In the genomic region with DNA sequence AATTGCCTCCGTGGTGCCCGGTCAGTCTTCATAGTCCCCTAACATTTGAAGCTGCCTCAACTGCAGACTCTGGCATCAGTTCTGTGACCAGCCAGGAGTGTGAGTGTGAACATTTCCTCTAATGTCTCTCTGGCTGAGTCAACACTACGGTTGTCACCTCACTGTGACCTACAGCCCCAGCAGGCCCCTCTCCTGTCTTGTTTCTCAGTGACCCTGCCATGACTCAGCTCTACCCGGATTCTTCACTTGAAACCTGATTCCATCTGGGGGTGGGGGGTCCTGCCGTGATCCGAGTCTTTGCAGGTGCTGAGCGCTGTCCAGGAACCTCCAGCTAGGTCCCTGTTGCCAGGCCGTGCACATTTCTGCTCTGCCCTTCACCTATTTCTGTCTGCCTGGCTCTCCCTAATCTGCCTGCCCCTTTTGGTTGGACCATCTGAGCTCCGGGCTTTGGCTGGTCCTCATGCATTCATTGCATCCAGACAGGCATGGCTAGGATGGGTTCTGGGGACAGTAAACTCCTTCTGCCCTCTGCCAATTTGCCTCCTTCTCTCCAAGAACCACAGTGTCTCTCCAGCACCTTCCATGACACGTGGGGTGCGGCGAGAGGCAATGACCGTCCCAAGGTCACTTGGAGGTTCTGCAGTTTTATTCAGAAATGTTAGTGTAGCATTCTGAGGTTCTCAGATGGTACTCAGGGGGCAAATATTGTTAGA, we compare ENCODE assay signal across 12 cellular contexts. TPM values are rescaled to one million over a fixed set of nuclear protein-coding genes. Genes with fewer than 3 reads are reported as not detected.
DNase-seq lines count a peak whose midpoint lies in the region; ATAC-seq, FAIRE-seq and TF ChIP-seq lines count a peak whose summit lies in the region.
"Had no signal": no experiment of that assay in that cellular context is flagged by ENCODE, and none has a peak within 500 bp of the region (broad histone marks: within the 10 kb centered on the region; RNA-seq: fewer than 3 reads in every experiment).

No MANE protein-coding gene starts in this region.

- 0 out of 2 replicates have a peak overlapping the region, but pooled peaks have one; percentile 10 for H3K4me3 ChIP-seq in HUES6 (ENCODE audit: low read depth, low read length)

- H3K4me1 Mint-ChIP-seq in mesothelial cell of epicardium: peaks cover 52% of the 10 kb centered on the region

- peaks cover 11% of the 10 kb centered on the region for H3K9me3 Mint-ChIP-seq in mesothelial cell of epicardium
- H3K9me3 Mint-ChIP-seq: T-helper 1 cell treated with Interleukin-12 subunit alpha and Interleukin-12 subunit beta and Interleukin-4 antibody, amounts not matched to agents 30 μg/mL and 1 μg/mL, for 36 hours had no signal

- peaks cover 4% of the 10 kb centered on the region for H3K36me3 Mint-ChIP-seq in mesothelial cell of epicardium

- no peaks in the 10 kb centered on the region for H3K27me3 ChIP-seq in HUES6 (ENCODE audit: control insufficient read depth, insufficient read depth, low read length)

- H3K36me3 ChIP-seq in HUES6 (ENCODE audit: control insufficient read depth, insufficient read depth, low read length): no peaks in the 10 kb centered on the region

- H3K9ac ChIP-seq in HUES6 (ENCODE audit: low read length): no peak overlapping the region

- H3K9me3 ChIP-seq in HUES6 (ENCODE audit: control insufficient read depth, insufficient read depth, low read depth, low read length): peaks cover 8% of the 10 kb centered on the region

- no peaks in the 10 kb centered on the region for H3K27me3 Mint-ChIP-seq in mesothelial cell of epicardium (ENCODE audit: low read depth)

- peak overlapping the region; percentile 4 for H3K4me3 Mint-ChIP-seq in mesothelial cell of epicardium
- H3K4me3 Mint-ChIP-seq: T-helper 1 cell treated with Interleukin-12 subunit alpha and Interleukin-12 subunit beta and Interleukin-4 antibody, amounts not matched to agents 30 μg/mL and 1 μg/mL, for 36 hours had no signal

- no peak overlapping the region for H3K27ac ChIP-seq in HUES6 (ENCODE audit: low read depth, low read length)

- TF ChIP-seq CTCF in mesothelial cell of epicardium (IDR thresholded peaks at IDR 0.05; ENCODE audit: unreplicated experiment): no peak

- peaks cover 39% of the 10 kb centered on the region for H3K4me1 ChIP-seq in HUES6 (ENCODE audit: control insufficient read depth, insufficient read depth, low read length)

- ATAC-seq in GM18870 (IDR thresholded peaks at IDR 0.05; ENCODE audit: unreplicated experiment): no peak

- DNase-seq in EL (peak; percentile 45), astrocyte of the hippocampus (ENCODE audit: low read depth, low spot score) (peak; percentile 54), mesothelial cell of epicardium (ENCODE audit: low spot score in 2 of 2, unreplicated experiment in 2 of 2) (no peak), frontal cortex (ENCODE audit: low spot score in 2 of 2) (no peak), GDM1 (lab: John Stamatoyannopoulos, UW) (no peak), NCI-H1694 (lab: John Stamatoyannopoulos, UW) (no peak)
- DNase-seq: activated CD4-positive, alpha-beta T cell treated with anti-CD3 and anti-CD28 coated beads, Interleukin-2, amount 50 U/mL, for 48 hours; NCI-H2081 had no signal

- peak overlapping the region; percentile 96 for H3K27ac Mint-ChIP-seq in mesothelial cell of epicardium
- H3K27ac Mint-ChIP-seq: T-helper 1 cell treated with Interleukin-12 subunit alpha and Interleukin-12 subunit beta and Interleukin-4 antibody, amounts not matched to agents 30 μg/mL and 1 μg/mL, for 36 hours had no signal

- FAIRE-seq in frontal cortex (lab: Jason Lieb, UNC): no peak

RNA-seq across cellular contexts. Expression of gene STC2, which starts 24.2 kb away (rescaled TPM):
- total RNA-seq in mesothelial cell of epicardium (24.8 to 26.9 TPM (median 26.0 TPM) in 3 replicates), frontal cortex (0.82 TPM)
- total RNA-seq: HT-29 had no signal

Comparison
In these comparisons a context has a peak if more than half of its experiments do, and no peak if none do; other contexts are left out.
1. DNase-seq: peak in EL (single experiment) and astrocyte of the hippocampus (single experiment); none in mesothelial cell of epicardium (0 of 2), frontal cortex (0 of 2), GDM1 (single experiment) and NCI-H1694 (single experiment).
2. RNA of gene STC2, which starts 24.2 kb away (total RNA-seq): 24.8 to 26.9 TPM in mesothelial cell of epicardium; 0.82 TPM in frontal cortex (single experiment); every median in the first group is over 10 times any median in the second.